In the genomic region with DNA sequence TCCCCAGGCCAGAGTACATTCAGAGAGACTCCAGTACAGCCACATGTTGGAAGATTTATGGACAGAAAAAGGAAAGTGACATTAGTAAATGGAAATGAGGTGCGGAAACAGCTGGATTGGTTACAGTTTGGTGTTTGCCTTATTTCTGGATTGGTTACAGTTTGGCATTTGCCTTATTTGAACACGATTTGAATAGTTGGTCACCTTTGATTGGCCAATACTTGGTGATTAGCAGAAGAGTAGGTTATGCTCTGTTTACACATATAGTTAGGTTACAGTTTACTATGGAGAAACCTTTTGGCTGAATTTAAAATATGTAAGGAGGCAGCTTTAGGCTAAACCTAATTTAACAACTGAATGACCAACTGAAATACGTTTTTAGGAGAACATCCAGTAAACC, we compare ENCODE assay signal across 28 cellular contexts.
"Had no signal": no experiment of that assay in that cellular context is flagged by ENCODE, and none has a peak within 500 bp of the region (broad histone marks: within the 10 kb centered on the region; RNA-seq: fewer than 3 reads in every experiment).

No MANE protein-coding gene starts in this region.

- DNase-seq: activated B cell treated with CpG ODN at 0.5 μM for 24 hours; activated CD4-positive, alpha-beta memory T cell treated with anti-CD3 and anti-CD28 coated beads for 36 hours; activated CD4-positive, alpha-beta T cell treated with anti-CD3 and anti-CD28 coated beads for 4 hours; activated CD4-positive, alpha-beta T cell treated with anti-CD3 and anti-CD28 coated beads, Interleukin-2, amount 10 ng/mL, durations not matched to agents 24 days and 14 days; activated CD4-positive, alpha-beta T cell treated with anti-CD3 and anti-CD28 coated beads, Interleukin-2, amount 50 U/mL, for 1 hour; activated CD4-positive, alpha-beta T cell treated with anti-CD3 and anti-CD28 coated beads, Interleukin-2, amount 50 U/mL, for 4 hours; activated CD4-positive, CD25-positive, alpha-beta regulatory T cell treated with anti-CD3 and anti-CD28 coated beads, Interleukin-2, amount 50 U/mL, for 72 hours; activated CD8-positive, alpha-beta memory T cell treated with anti-CD3 and anti-CD28 coated beads, Interleukin-2, amount 50 U/mL, for 4 hours; activated CD8-positive, alpha-beta T cell treated with anti-CD3 and anti-CD28 coated beads for 36 hours; activated effector memory CD4-positive, alpha-beta T cell treated with Interleukin-2 at 50 U/mL for 16 hours; activated gamma-delta T cell; activated naive CD4-positive, alpha-beta T cell treated with anti-CD3 and anti-CD28 coated beads, Interleukin-2, amount 10 ng/mL, durations not matched to agents 7 days and 5 days; activated naive CD4-positive, alpha-beta T cell treated with Interleukin-2 at 50 U/mL for 16 hours; activated naive CD8-positive, alpha-beta T cell treated with anti-CD3 and anti-CD28 coated beads, Interleukin-2, amount 10 ng/mL, durations not matched to agents 7 days and 5 days; activated naive CD8-positive, alpha-beta T cell treated with anti-CD3 and anti-CD28 coated beads, Interleukin-2, amount 50 U/mL, for 24 hours; activated T-cell treated with anti-CD3 and anti-CD28 coated beads for 4 hours; activated T-cell treated with anti-CD3 and anti-CD28 coated beads, Interleukin-2, amount 50 U/mL, for 1 hour; activated T-cell treated with anti-CD3 and anti-CD28 coated beads, Interleukin-2, amount 50 U/mL, for 4 hours; activated T-cell treated with anti-CD3 and anti-CD28 coated beads, Interleukin-2, amount 50 U/mL, for 72 hours; amygdala; anterior cingulate cortex; caudate nucleus; cerebellar nuclear complex; T-helper 1 cell; T-helper 2 cell; T-helper 9 cell had no signal

- ATAC-seq: activated CD8-positive, alpha-beta T cell treated with anti-CD3 and anti-CD28 coated beads for 36 hours; activated naive CD8-positive, alpha-beta T cell treated with anti-CD3 and anti-CD28 coated beads, Interleukin-2, amount 50 U/mL, for 24 hours; activated T-cell treated with anti-CD3 and anti-CD28 coated beads, Interleukin-2, amount 50 U/mL, for 4 hours; activated T-cell treated with anti-CD3 and anti-CD28 coated beads, Interleukin-2, amount 50 U/mL, for 72 hours had no signal

- FAIRE-seq: bronchial epithelial cell, TTC549 had no signal
